1 cellular context compared by ENCODE assay signal in the genomic region with DNA sequence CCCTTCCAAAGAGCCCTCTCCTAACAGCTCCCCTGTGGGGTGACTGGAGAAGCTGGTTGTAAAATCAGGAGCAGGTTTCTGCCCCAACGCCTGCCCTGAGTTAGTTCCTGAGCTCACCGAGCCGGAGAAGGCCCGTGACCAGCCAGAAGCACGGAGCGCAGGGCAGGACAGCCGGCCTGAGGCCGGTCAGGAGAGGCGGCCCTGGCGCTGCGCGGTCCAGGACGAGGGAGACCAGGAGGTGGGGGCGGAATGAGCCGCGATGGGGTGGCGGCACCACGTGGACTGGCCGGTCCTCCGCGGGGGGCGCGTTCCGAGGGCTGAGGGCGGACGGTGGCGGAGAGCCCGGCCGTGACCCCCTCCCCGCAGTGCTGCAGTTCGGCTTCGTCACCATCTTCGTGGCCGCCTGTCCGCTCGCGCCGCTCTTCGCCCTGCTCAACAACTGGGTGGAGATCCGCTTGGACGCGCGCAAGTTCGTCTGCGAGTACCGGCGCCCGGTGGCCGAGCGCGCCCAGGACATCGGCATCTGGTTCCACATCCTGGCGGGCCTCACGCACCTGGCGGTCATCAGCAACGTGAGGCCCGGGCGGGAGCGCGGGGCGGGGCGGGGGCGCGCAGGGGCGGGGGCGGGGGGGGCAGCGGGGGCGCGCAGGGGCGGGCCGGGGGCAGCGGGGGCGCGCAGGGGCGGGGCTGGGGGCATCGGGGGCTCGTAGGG.
TF ChIP-seq lines count a peak whose summit lies in the region.

No MANE protein-coding gene starts in this region.

TF ChIP-seq in GM23338, 12 proteins besides CTCF, POLR2A, EP300 and RAD21:
- TF ChIP-seq, protein P1, sequence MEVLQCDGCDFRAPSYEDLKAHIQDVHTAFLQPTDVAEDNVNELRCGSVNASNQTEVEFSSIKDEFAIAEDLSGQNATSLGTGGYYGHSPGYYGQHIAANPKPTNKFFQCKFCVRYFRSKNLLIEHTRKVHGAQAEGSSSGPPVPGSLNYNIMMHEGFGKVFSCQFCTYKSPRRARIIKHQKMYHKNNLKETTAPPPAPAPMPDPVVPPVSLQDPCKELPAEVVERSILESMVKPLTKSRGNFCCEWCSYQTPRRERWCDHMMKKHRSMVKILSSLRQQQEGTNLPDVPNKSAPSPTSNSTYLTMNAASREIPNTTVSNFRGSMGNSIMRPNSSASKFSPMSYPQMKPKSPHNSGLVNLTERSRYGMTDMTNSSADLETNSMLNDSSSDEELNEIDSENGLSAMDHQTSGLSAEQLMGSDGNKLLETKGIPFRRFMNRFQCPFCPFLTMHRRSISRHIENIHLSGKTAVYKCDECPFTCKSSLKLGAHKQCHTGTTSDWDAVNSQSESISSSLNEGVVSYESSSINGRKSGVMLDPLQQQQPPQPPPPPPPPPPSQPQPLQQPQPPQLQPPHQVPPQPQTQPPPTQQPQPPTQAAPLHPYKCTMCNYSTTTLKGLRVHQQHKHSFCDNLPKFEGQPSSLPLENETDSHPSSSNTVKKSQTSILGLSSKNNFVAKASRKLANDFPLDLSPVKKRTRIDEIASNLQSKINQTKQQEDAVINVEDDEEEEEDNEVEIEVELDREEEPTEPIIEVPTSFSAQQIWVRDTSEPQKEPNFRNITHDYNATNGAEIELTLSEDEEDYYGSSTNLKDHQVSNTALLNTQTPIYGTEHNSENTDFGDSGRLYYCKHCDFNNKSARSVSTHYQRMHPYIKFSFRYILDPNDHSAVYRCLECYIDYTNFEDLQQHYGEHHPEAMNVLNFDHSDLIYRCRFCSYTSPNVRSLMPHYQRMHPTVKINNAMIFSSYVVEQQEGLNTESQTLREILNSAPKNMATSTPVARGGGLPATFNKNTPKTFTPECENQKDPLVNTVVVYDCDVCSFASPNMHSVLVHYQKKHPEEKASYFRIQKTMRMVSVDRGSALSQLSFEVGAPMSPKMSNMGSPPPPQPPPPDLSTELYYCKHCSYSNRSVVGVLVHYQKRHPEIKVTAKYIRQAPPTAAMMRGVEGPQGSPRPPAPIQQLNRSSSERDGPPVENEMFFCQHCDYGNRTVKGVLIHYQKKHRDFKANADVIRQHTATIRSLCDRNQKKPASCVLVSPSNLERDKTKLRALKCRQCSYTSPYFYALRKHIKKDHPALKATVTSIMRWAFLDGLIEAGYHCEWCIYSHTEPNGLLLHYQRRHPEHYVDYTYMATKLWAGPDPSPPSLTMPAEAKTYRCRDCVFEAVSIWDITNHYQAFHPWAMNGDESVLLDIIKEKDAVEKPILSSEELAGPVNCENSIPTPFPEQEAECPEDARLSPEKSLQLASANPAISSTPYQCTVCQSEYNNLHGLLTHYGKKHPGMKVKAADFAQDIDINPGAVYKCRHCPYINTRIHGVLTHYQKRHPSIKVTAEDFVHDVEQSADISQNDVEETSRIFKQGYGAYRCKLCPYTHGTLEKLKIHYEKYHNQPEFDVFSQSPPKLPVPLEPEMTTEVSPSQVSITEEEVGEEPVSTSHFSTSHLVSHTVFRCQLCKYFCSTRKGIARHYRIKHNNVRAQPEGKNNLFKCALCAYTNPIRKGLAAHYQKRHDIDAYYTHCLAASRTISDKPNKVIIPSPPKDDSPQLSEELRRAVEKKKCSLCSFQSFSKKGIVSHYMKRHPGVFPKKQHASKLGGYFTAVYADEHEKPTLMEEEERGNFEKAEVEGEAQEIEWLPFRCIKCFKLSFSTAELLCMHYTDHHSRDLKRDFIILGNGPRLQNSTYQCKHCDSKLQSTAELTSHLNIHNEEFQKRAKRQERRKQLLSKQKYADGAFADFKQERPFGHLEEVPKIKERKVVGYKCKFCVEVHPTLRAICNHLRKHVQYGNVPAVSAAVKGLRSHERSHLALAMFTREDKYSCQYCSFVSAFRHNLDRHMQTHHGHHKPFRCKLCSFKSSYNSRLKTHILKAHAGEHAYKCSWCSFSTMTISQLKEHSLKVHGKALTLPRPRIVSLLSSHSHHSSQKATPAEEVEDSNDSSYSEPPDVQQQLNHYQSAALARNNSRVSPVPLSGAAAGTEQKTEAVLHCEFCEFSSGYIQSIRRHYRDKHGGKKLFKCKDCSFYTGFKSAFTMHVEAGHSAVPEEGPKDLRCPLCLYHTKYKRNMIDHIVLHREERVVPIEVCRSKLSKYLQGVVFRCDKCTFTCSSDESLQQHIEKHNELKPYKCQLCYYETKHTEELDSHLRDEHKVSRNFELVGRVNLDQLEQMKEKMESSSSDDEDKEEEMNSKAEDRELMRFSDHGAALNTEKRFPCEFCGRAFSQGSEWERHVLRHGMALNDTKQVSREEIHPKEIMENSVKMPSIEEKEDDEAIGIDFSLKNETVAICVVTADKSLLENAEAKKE (CRISPR knock-in tag; IDR thresholded peaks at IDR 0.05), result no peak
- TF ChIP-seq ZNF331 (CRISPR knock-in tag; IDR thresholded peaks at IDR 0.05; ENCODE audit: low read depth), result no peak
- TF ChIP-seq EZH2 (IDR thresholded peaks at IDR 0.05; ENCODE audit: low read depth, unreplicated experiment), result no peak
- no peak for TF ChIP-seq CREB1 (CRISPR knock-in tag; IDR thresholded peaks at IDR 0.05; ENCODE audit: low read depth)
- TF ChIP-seq, protein P2, sequence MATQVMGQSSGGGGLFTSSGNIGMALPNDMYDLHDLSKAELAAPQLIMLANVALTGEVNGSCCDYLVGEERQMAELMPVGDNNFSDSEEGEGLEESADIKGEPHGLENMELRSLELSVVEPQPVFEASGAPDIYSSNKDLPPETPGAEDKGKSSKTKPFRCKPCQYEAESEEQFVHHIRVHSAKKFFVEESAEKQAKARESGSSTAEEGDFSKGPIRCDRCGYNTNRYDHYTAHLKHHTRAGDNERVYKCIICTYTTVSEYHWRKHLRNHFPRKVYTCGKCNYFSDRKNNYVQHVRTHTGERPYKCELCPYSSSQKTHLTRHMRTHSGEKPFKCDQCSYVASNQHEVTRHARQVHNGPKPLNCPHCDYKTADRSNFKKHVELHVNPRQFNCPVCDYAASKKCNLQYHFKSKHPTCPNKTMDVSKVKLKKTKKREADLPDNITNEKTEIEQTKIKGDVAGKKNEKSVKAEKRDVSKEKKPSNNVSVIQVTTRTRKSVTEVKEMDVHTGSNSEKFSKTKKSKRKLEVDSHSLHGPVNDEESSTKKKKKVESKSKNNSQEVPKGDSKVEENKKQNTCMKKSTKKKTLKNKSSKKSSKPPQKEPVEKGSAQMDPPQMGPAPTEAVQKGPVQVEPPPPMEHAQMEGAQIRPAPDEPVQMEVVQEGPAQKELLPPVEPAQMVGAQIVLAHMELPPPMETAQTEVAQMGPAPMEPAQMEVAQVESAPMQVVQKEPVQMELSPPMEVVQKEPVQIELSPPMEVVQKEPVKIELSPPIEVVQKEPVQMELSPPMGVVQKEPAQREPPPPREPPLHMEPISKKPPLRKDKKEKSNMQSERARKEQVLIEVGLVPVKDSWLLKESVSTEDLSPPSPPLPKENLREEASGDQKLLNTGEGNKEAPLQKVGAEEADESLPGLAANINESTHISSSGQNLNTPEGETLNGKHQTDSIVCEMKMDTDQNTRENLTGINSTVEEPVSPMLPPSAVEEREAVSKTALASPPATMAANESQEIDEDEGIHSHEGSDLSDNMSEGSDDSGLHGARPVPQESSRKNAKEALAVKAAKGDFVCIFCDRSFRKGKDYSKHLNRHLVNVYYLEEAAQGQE (IDR thresholded peaks at IDR 0.05; ENCODE audit: unreplicated experiment), result no peak
- TF ChIP-seq, protein P3, sequence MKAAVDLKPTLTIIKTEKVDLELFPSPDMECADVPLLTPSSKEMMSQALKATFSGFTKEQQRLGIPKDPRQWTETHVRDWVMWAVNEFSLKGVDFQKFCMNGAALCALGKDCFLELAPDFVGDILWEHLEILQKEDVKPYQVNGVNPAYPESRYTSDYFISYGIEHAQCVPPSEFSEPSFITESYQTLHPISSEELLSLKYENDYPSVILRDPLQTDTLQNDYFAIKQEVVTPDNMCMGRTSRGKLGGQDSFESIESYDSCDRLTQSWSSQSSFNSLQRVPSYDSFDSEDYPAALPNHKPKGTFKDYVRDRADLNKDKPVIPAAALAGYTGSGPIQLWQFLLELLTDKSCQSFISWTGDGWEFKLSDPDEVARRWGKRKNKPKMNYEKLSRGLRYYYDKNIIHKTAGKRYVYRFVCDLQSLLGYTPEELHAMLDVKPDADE (IDR thresholded peaks at IDR 0.05), result no peak
- no peak for TF ChIP-seq ZNF114 (CRISPR knock-in tag; IDR thresholded peaks at IDR 0.05)
